9 cellular contexts compared by ENCODE assay signal in the genomic region with DNA sequence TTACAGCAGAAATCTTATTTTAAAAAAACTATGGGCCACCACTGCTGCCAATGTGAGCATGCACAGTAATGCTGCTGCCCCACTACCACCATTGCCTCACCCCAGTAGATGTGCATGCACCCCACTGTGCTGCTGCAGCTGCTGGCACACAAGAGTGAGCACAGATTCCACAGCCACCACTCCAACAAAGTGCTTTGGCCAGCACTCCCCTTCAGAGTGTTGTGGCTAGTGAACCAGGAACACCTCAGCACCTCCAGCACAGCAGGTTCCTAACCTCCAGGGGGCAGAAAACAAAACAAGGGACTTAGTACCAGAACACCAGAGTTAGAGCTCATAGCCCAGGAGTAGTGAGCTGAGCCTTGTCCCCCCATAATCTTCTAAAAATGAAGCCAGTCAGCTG.
A peak's percentile ranks its signal among the peaks of the same experiment; 100 is the strongest.
DNase-seq lines count a peak whose midpoint lies in the region; ATAC-seq, FAIRE-seq and TF ChIP-seq lines count a peak whose summit lies in the region.
"Had no signal": no experiment of that assay in that cellular context is flagged by ENCODE, and none has a peak within 500 bp of the region (broad histone marks: within the 10 kb centered on the region; RNA-seq: fewer than 3 reads in every experiment).

No MANE protein-coding gene starts in this region.

- no peaks in the 10 kb centered on the region for H3K79me2 ChIP-seq in keratinocyte (ENCODE audit: control insufficient read depth, insufficient read depth, low read length)
- no peaks in the 10 kb centered on the region for H3K79me2 ChIP-seq in smooth muscle cell (ENCODE audit: low read depth)

- FAIRE-seq in HTR-8/SVneo (lab: Jason Lieb, UNC), result peak; percentile 28
- no peak for FAIRE-seq in keratinocyte (lab: Jason Lieb, UNC)

- H3K4me1 ChIP-seq in keratinocyte (ENCODE audit: control insufficient read depth, extremely low read depth, insufficient read depth, low read length) (peaks cover 5% of the 10 kb centered on the region), smooth muscle cell (ENCODE audit: low read depth) (peaks cover 7% of the 10 kb centered on the region)

- dilution Hi-C loops in keratinocyte (cut with MboI; ENCODE audit: extremely low pct_ligation_motif_present, low sequenced_read_pairs), result no loop called here

- no peak overlapping the region for H3K9ac ChIP-seq in keratinocyte (ENCODE audit: control insufficient read depth, extremely low read depth, insufficient read depth, low read length)
- no peak overlapping the region for H3K9ac ChIP-seq in smooth muscle cell (ENCODE audit: low read depth)

- H3K9me1 ChIP-seq in keratinocyte (ENCODE audit: control insufficient read depth, extremely low read depth, insufficient read depth, low read length), result no peaks in the 10 kb centered on the region

- DNase-seq in H7 (peak; percentile 15), HTR-8/SVneo (ENCODE audit: insufficient read length, low spot score) (no peak), keratinocyte (ENCODE audit: low read depth, low spot score) (no peak), middle frontal gyrus (ENCODE audit: extremely low spot score, low spot score) (no peak), smooth muscle cell (lab: John Stamatoyannopoulos, UW; ENCODE audit: unreplicated experiment) (no peak), GM19238 (ENCODE audit: insufficient read length, low spot score) (no peak)
- DNase-seq in central memory CD4-positive, alpha-beta T cell, result no peak
- DNase-seq: kidney had no signal

- no peak overlapping the region for H3K4me3 ChIP-seq in H7 (ENCODE audit: insufficient read depth, low read depth, low read length)
- no peak overlapping the region for H3K4me3 ChIP-seq in keratinocyte (ENCODE audit: control insufficient read depth in 2 of 3, extremely low read depth in 1 of 3, insufficient read depth in 2 of 3, low read depth in 1 of 3, low read length in 3 of 3)
- no peak overlapping the region for H3K4me3 ChIP-seq in smooth muscle cell

- ATAC-seq in GM18868 (IDR thresholded peaks at IDR 0.05; ENCODE audit: unreplicated experiment), result peak; percentile 72

- H2AFZ ChIP-seq in keratinocyte (ENCODE audit: control insufficient read depth, low read length) (peak overlapping the region; percentile 47), smooth muscle cell (ENCODE audit: low read depth) (no peak overlapping the region)

- H4K20me1 ChIP-seq in keratinocyte (ENCODE audit: control insufficient read depth, extremely low read depth, insufficient read depth, low read length) (no peaks in the 10 kb centered on the region), smooth muscle cell (ENCODE audit: low read depth) (no peaks in the 10 kb centered on the region)

- H3K9me3 ChIP-seq in keratinocyte (ENCODE audit: control insufficient read depth, low read depth, low read length) (no peaks in the 10 kb centered on the region), smooth muscle cell (replicated peaks; ENCODE audit: low read depth) (no peaks in the 10 kb centered on the region)

- no peaks in the 10 kb centered on the region for H3K36me3 ChIP-seq in H7 (replicated peaks; ENCODE audit: control insufficient read depth, insufficient read depth, low read length)
- H3K36me3 ChIP-seq in keratinocyte (ENCODE audit: control insufficient read depth in 2 of 2, extremely low read depth in 1 of 2, insufficient read depth in 2 of 2, low read length in 2 of 2), result no peaks in the 10 kb centered on the region
- no peaks in the 10 kb centered on the region for H3K36me3 ChIP-seq in smooth muscle cell (ENCODE audit: low read depth)

- no peaks in the 10 kb centered on the region for H3F3A ChIP-seq in smooth muscle cell (ENCODE audit: low read depth)

- TF ChIP-seq CTCF in keratinocyte (optimal IDR thresholded peaks at IDR 0.05 in 1 of 3, IDR thresholded peaks at IDR 0.05 in 1 of 3, conservative IDR thresholded peaks at IDR 0.05 in 1 of 3; ENCODE audit: extremely low read depth in 1 of 3, insufficient read depth in 2 of 3, low read length in 3 of 3) (peak in 2 of 3 experiments; percentile 34 to 52), smooth muscle cell (IDR thresholded peaks at IDR 0.05; ENCODE audit: borderline replicate concordance, insufficient read depth, poor library complexity, severe bottlenecking) (no peak)

- H3K4me2 ChIP-seq in keratinocyte (ENCODE audit: control insufficient read depth, extremely low read depth, insufficient read depth, low read depth, low read length) (no peak overlapping the region), smooth muscle cell (no peak overlapping the region)

- no peak overlapping the region for H3K27ac ChIP-seq in keratinocyte (ENCODE audit: control insufficient read depth, insufficient read depth, low read length)
- H3K27ac ChIP-seq in smooth muscle cell (ENCODE audit: low read depth), result no peak overlapping the region

- H3K27me3 ChIP-seq in H7 (ENCODE audit: control insufficient read depth, insufficient read depth, low read length) (no peaks in the 10 kb centered on the region), keratinocyte (ENCODE audit: control insufficient read depth, extremely low read depth, insufficient read depth, low read length) (no peaks in the 10 kb centered on the region), smooth muscle cell (ENCODE audit: low read depth) (no peaks in the 10 kb centered on the region)
